2 cellular contexts compared by ENCODE assay signal in genomic region chr7:20358762-20359282, GRCh38.
TF ChIP-seq lines count a peak whose summit lies in the region.

No MANE protein-coding gene starts in this region.

TF ChIP-seq in SK-N-SH treated with all-trans-retinoic acid at 6 μM for 48 hours, 23 proteins besides CTCF, POLR2A, EP300 and RAD21 (continues in another document):
- TF ChIP-seq PATZ1 (CRISPR knock-in tag; IDR thresholded peaks at IDR 0.05; ENCODE audit: borderline replicate concordance) = no peak
- TF ChIP-seq TOX (CRISPR knock-in tag; IDR thresholded peaks at IDR 0.05; ENCODE audit: borderline replicate concordance) = no peak
- no peak for TF ChIP-seq RARB (CRISPR knock-in tag; IDR thresholded peaks at IDR 0.05)
- TF ChIP-seq GLIS3 (CRISPR knock-in tag; IDR thresholded peaks at IDR 0.05) = no peak
- TF ChIP-seq ZNF8 (CRISPR knock-in tag; IDR thresholded peaks at IDR 0.05) = peak; percentile 97
- TF ChIP-seq ISL1 (CRISPR knock-in tag; IDR thresholded peaks at IDR 0.05) = no peak
- no peak for TF ChIP-seq SNAI2 (CRISPR knock-in tag; IDR thresholded peaks at IDR 0.05)
- no peak for TF ChIP-seq ZNF565 (CRISPR knock-in tag; conservative IDR thresholded peaks at IDR 0.05; ENCODE audit: low read depth)
- TF ChIP-seq ZFP3 (CRISPR knock-in tag; IDR thresholded peaks at IDR 0.05) = no peak
- no peak for TF ChIP-seq BACH2 (CRISPR knock-in tag; IDR thresholded peaks at IDR 0.05; ENCODE audit: borderline replicate concordance)
- no peak for TF ChIP-seq CREB5 (CRISPR knock-in tag; IDR thresholded peaks at IDR 0.05; ENCODE audit: low read depth)
- no peak for TF ChIP-seq PPARA (CRISPR knock-in tag; IDR thresholded peaks at IDR 0.05; ENCODE audit: borderline replicate concordance)
- no peak for TF ChIP-seq ZC3H10 (CRISPR knock-in tag; IDR thresholded peaks at IDR 0.05)
- no peak for TF ChIP-seq OSR1 (CRISPR knock-in tag; IDR thresholded peaks at IDR 0.05)
- no peak for TF ChIP-seq CSRNP3 (CRISPR knock-in tag; IDR thresholded peaks at IDR 0.05)
- TF ChIP-seq ESRRG (CRISPR knock-in tag; IDR thresholded peaks at IDR 0.05) = no peak
- no peak for TF ChIP-seq ZFP30 (CRISPR knock-in tag; IDR thresholded peaks at IDR 0.05)
- TF ChIP-seq TCF4 (CRISPR knock-in tag; IDR thresholded peaks at IDR 0.05; ENCODE audit: borderline replicate concordance) = peak; percentile 84
- peak; percentile 31; the same call in 1 of the 2 replicates for TF ChIP-seq ZNF70 (CRISPR knock-in tag; IDR thresholded peaks at IDR 0.05)
- TF ChIP-seq TSHZ2 (CRISPR knock-in tag; IDR thresholded peaks at IDR 0.05) = 0 out of 2 replicates have a peak, but pooled peaks have one; percentile 19
- no peak for TF ChIP-seq POU6F1 (CRISPR knock-in tag; IDR thresholded peaks at IDR 0.05; ENCODE audit: borderline replicate concordance, low read depth)
- TF ChIP-seq CSDC2 (CRISPR knock-in tag; IDR thresholded peaks at IDR 0.05) = no peak

TF ChIP-seq in HEK293T, 16 proteins besides CTCF, POLR2A, EP300 and RAD21 (continued from another document):
- TF ChIP-seq PKNOX1 (IDR thresholded peaks at IDR 0.05) = no peak
- no peak for TF ChIP-seq SUZ12 (IDR thresholded peaks at IDR 0.05)
- no peak for TF ChIP-seq ARNT (IDR thresholded peaks at IDR 0.05)
- TF ChIP-seq CTBP1 (IDR thresholded peaks at IDR 0.05; ENCODE audit: borderline replicate concordance) = no peak
- no peak for TF ChIP-seq ZNF384 (IDR thresholded peaks at IDR 0.05)
- no peak for TF ChIP-seq FOXA1 (IDR thresholded peaks at IDR 0.05)
